Comparison of ENCODE assay signal across 40 cellular contexts in genomic region chr20:21113697-21114096, GRCh38. TPM values are rescaled to one million over a fixed set of nuclear protein-coding genes. Genes with fewer than 3 reads are reported as not detected.
A peak's percentile ranks its signal among the peaks of the same experiment; 100 is the strongest.
DNase-seq lines count a peak whose midpoint lies in the region; ATAC-seq, FAIRE-seq and TF ChIP-seq lines count a peak whose summit lies in the region.
"Had no signal": no experiment of that assay in that cellular context is flagged by ENCODE, and none has a peak within 500 bp of the region (broad histone marks: within the 10 kb centered on the region; RNA-seq: fewer than 3 reads in every experiment).

No MANE protein-coding gene starts in this region.

- H3K9ac ChIP-seq in HepG2 (ENCODE audit: insufficient read depth, low read depth, low read length): no peak overlapping the region
- H3K9ac ChIP-seq in BLaER1: no peak overlapping the region
- H3K9ac ChIP-seq in BLaER1 treated with 17β-estradiol and CSF1 and Interleukin-3, amounts not matched to agents 10 nM and 100 nM: no peak overlapping the region
- H3K9ac ChIP-seq in K562 (ENCODE audit: insufficient read depth in 1 of 2, low read depth in 2 of 2, low read length in 2 of 2): no peak overlapping the region

- TF ChIP-seq POLR2A in HepG2 (IDR thresholded peaks at IDR 0.05; ENCODE audit: insufficient read depth in 1 of 2, low read depth in 2 of 2, low read length in 2 of 2): no peak
- no peak for TF ChIP-seq POLR2A in right lobe of liver (IDR thresholded peaks at IDR 0.05)
- no peak for TF ChIP-seq POLR2A in K562 (conservative IDR thresholded peaks at IDR 0.05)

- H3K27ac ChIP-seq in HepG2 (ENCODE audit: extremely low read length, insufficient read depth, low read length) (no peak overlapping the region), right lobe of liver (no peak overlapping the region), BLaER1 (no peak overlapping the region), K562 (ENCODE audit: extremely low read depth, low read depth, low read length) (no peak overlapping the region), substantia nigra (ENCODE audit: low read depth, low read length, poor library complexity, severe bottlenecking) (no peak overlapping the region)
- H3K27ac ChIP-seq in BLaER1 treated with 17β-estradiol and CSF1 and Interleukin-3, amounts not matched to agents 10 nM and 100 nM: no peak overlapping the region
- H3K27ac ChIP-seq: 22Rv1, A549, C4-2B had no signal

- no peak overlapping the region for H3K4me3 ChIP-seq in HepG2 (replicated peaks in 1 of 3; ENCODE audit: insufficient read depth in 1 of 3, low read depth in 2 of 3, low read length in 3 of 3)
- no peak overlapping the region for H3K4me3 ChIP-seq in right lobe of liver
- H3K4me3 ChIP-seq in BLaER1: no peak overlapping the region
- H3K4me3 ChIP-seq in BLaER1 treated with 17β-estradiol and CSF1 and Interleukin-3, amounts not matched to agents 10 nM and 100 nM: no peak overlapping the region; a peak in 1 of 20 replicates
- no peak overlapping the region for H3K4me3 ChIP-seq in K562
- no peak overlapping the region for H3K4me3 ChIP-seq in H7 (ENCODE audit: insufficient read depth, low read depth, low read length)
- H3K4me3 ChIP-seq: A549 had no signal

- CTCF ChIA-PET in HepG2 (lab: Yijun Ruan, JAX; ENCODE audit: low intra/inter-chr PET ratio, low total read pairs) (no interaction called here), K562 (lab: Yijun Ruan, JAX; ENCODE audit: low intra/inter-chr PET ratio) (no interaction called here)

- TF ChIP-seq EP300 in HepG2 (IDR thresholded peaks at IDR 0.05; ENCODE audit: low read depth in 2 of 2, low read length in 2 of 2): no peak
- TF ChIP-seq EP300 in HepG2 (CRISPR knock-in tag; IDR thresholded peaks at IDR 0.05; ENCODE audit: borderline replicate concordance): no peak
- TF ChIP-seq EP300 in K562 (IDR thresholded peaks at IDR 0.05; ENCODE audit: low read length): no peak

- no peak for DNase-seq in HepG2 (ENCODE audit: low spot score)
- no peak for DNase-seq in right lobe of liver
- no peak for DNase-seq in K562 (ENCODE audit: extremely low read depth in 1 of 4, low spot score in 3 of 4)
- no peak for DNase-seq in posterior cingulate gyrus
- DNase-seq in H7: no peak
- DNase-seq in substantia nigra (lab: John Stamatoyannopoulos, UW): no peak
- DNase-seq: 8988T; ACHN; AML-193; BE2C; C1 segment of cervical spinal cord; Caco-2; Calu3; CD4-positive, alpha-beta memory T cell; CD4-positive, alpha-beta T cell; CD4-positive, CD25-positive, alpha-beta regulatory T cell; CD8-positive, alpha-beta memory T cell; CD8-positive, alpha-beta T cell; COR-L47; DMS 273 treated with DMSO at 0.1 percent for 48 hours; DMS153; DMS53; DMS79; DMS79 treated with DMSO at 0.1 percent for 48 hours; DND-41; EL had no signal

- no peak for ATAC-seq in HepG2
- ATAC-seq in right lobe of liver: no peak
- no peak for ATAC-seq in K562
- ATAC-seq: A549; CD8-positive, alpha-beta T cell had no signal

- H3K9me3 ChIP-seq in HepG2 (ENCODE audit: low read length) (no peaks in the 10 kb centered on the region), right lobe of liver (no peaks in the 10 kb centered on the region), BLaER1 (peaks cover 16% of the 10 kb centered on the region; the same call in 1 of the 2 replicates), K562 (replicated peaks; ENCODE audit: control insufficient read depth, insufficient read depth, low read depth, low read length) (no peaks in the 10 kb centered on the region)
- peaks cover 0 to 21% (median 11%) of the 10 kb centered on the region in 11 experiments; a peak in 12 of 22 replicates for H3K9me3 ChIP-seq in BLaER1 treated with 17β-estradiol and CSF1 and Interleukin-3, amounts not matched to agents 10 nM and 100 nM (replicated peaks in 1 of 11)
- H3K9me3 ChIP-seq: A549, BE2C, Caco-2 had no signal

- POLR2A ChIA-PET in HepG2 (lab: Yijun Ruan, JAX): interaction anchor here (2.4 kb wide), 1 partner anchor 12 kb away, joined by 6 read pairs; the partner anchor contains the start of gene KIZ
- POLR2A ChIA-PET in K562 (lab: Yijun Ruan, JAX): no interaction called here

- H4K20me1 ChIP-seq in HepG2 (ENCODE audit: insufficient read depth, low read length) (no peaks in the 10 kb centered on the region), BLaER1 (no peaks in the 10 kb centered on the region), K562 (replicated peaks; ENCODE audit: control insufficient read depth, insufficient read depth, low read length) (no peaks in the 10 kb centered on the region)
- H4K20me1 ChIP-seq in BLaER1 treated with 17β-estradiol and CSF1 and Interleukin-3, amounts not matched to agents 10 nM and 100 nM: no peaks in the 10 kb centered on the region

- H3K79me2 ChIP-seq in HepG2 (ENCODE audit: insufficient read depth, low read length) (no peaks in the 10 kb centered on the region), K562 (ENCODE audit: control insufficient read depth, insufficient read depth, low read length) (no peaks in the 10 kb centered on the region)

- in situ Hi-C loops in HepG2 (cut with HindIII; ENCODE audit: extremely low pct_ligation_motif_present, low pct_unique_long_range_greater_than_20kb) (no loop called here), K562 (cut with MboI) (no loop called here)

- TF ChIP-seq RAD21 in HepG2 (CRISPR knock-in tag; IDR thresholded peaks at IDR 0.05) (no peak), K562 (CRISPR knock-in tag; conservative IDR thresholded peaks at IDR 0.05 in 1 of 2, IDR thresholded peaks at IDR 0.05 in 1 of 2) (no peak)

- H2AFZ ChIP-seq in HepG2 (ENCODE audit: low read length) (no peak overlapping the region), K562 (ENCODE audit: low read depth, low read length) (no peak overlapping the region)

- 67% methylated on average over 4 of the region's 4 CpGs for WGBS in HepG2 (ENCODE audit: low lambda C conversion rate)
- WGBS in right lobe of liver (ENCODE audit: insufficient coverage, low coverage, low lambda C conversion rate, missing lambda C conversion rate): 72% methylated on average over 4 of the region's 4 CpGs
- 7% methylated on average over 4 of the region's 4 CpGs for WGBS in K562 (ENCODE audit: insufficient coverage, low coverage, missing lambda C conversion rate)

- H3K27me3 ChIP-seq in HepG2 (ENCODE audit: control insufficient read depth in 1 of 2, insufficient read depth in 2 of 2, low read length in 2 of 2): no peaks in the 10 kb centered on the region; a peak in 1 of 5 replicates
- peaks cover 0 to under 1% of the 10 kb centered on the region in 2 donors for H3K27me3 ChIP-seq in right lobe of liver
- peaks cover 5% of the 10 kb centered on the region; the same call in 1 of the 2 replicates for H3K27me3 ChIP-seq in BLaER1
- peaks cover 0 to 6% (median 5%) of the 10 kb centered on the region in 11 experiments; a peak in 16 of 22 replicates for H3K27me3 ChIP-seq in BLaER1 treated with 17β-estradiol and CSF1 and Interleukin-3, amounts not matched to agents 10 nM and 100 nM
- no peaks in the 10 kb centered on the region for H3K27me3 ChIP-seq in K562 (ENCODE audit: control insufficient read depth in 2 of 2, insufficient read depth in 2 of 2, low read length in 2 of 2)
- no peaks in the 10 kb centered on the region for H3K27me3 ChIP-seq in H7 (ENCODE audit: control insufficient read depth, insufficient read depth, low read length)
- H3K27me3 ChIP-seq: BE2C had no signal

- H3K4me2 ChIP-seq in HepG2 (ENCODE audit: low read depth, low read length) (no peak overlapping the region), BLaER1 (peak overlapping the region; percentile 65), K562 (ENCODE audit: insufficient read depth, low read length) (no peak overlapping the region)
- H3K4me2 ChIP-seq in BLaER1 treated with 17β-estradiol and CSF1 and Interleukin-3, amounts not matched to agents 10 nM and 100 nM: peak overlapping the region in 7 of 11 experiments; percentile 31 to 70 (median 58); a peak in 12 of 22 replicates
- H3K4me2 ChIP-seq: A549 had no signal

- H3K36me3 ChIP-seq in HepG2 (replicated peaks in 1 of 2; ENCODE audit: control insufficient read depth in 1 of 2, insufficient read depth in 2 of 2, low read length in 2 of 2) (no peaks in the 10 kb centered on the region), right lobe of liver (no peaks in the 10 kb centered on the region), BLaER1 (no peaks in the 10 kb centered on the region), K562 (ENCODE audit: control insufficient read depth, insufficient read depth, low read length) (no peaks in the 10 kb centered on the region), H7 (replicated peaks; ENCODE audit: control insufficient read depth, insufficient read depth, low read length) (no peaks in the 10 kb centered on the region)
- H3K36me3 ChIP-seq in BLaER1 treated with 17β-estradiol and CSF1 and Interleukin-3, amounts not matched to agents 10 nM and 100 nM: no peaks in the 10 kb centered on the region
- H3K36me3 ChIP-seq: BE2C had no signal

- FAIRE-seq in HepG2 (lab: Jason Lieb, UNC): no peak
- FAIRE-seq in K562 (lab: Jason Lieb, UNC): no peak
- FAIRE-seq: A204.1, D721Med had no signal

- H3K9me1 ChIP-seq in K562 (ENCODE audit: control insufficient read depth, insufficient read depth, low read length): no peaks in the 10 kb centered on the region

- TF ChIP-seq CTCF in HepG2 (CRISPR knock-in tag; IDR thresholded peaks at IDR 0.05) (no peak), right lobe of liver (IDR thresholded peaks at IDR 0.05) (no peak), K562 (IDR thresholded peaks at IDR 0.05 in 2 of 3, conservative IDR thresholded peaks at IDR 0.05 in 1 of 3; ENCODE audit: insufficient read depth in 2 of 3, low read depth in 1 of 3, low read length in 3 of 3) (no peak)

- BruUV-seq in HepG2 (replicated peaks; lab: Mats Ljungman, UMichigan) (no TSS peak), K562 (replicated peaks; lab: Mats Ljungman, UMichigan) (no TSS peak)

- intact Hi-C loops in HepG2 (cut with micrococcal nuclease; ENCODE audit: unreplicated experiment): no loop called here
- intact Hi-C loops in right lobe of liver (cut with DNase I): no loop called here
- intact Hi-C loops in K562 (cut with micrococcal nuclease): no loop called here
- intact Hi-C loops in posterior cingulate gyrus (cut with DNase I): no loop called here

- H3K4me1 ChIP-seq in HepG2 (ENCODE audit: insufficient read depth, low read length): no peaks in the 10 kb centered on the region
- H3K4me1 ChIP-seq in right lobe of liver: no peaks in the 10 kb centered on the region
- peaks cover 20% of the 10 kb centered on the region for H3K4me1 ChIP-seq in BLaER1
- peaks cover 0 to 19% (median 14%) of the 10 kb centered on the region in 10 experiments; a peak in 15 of 20 replicates for H3K4me1 ChIP-seq in BLaER1 treated with 17β-estradiol and CSF1 and Interleukin-3, amounts not matched to agents 10 nM and 100 nM
- no peaks in the 10 kb centered on the region; a peak in 1 of 5 replicates for H3K4me1 ChIP-seq in K562 (replicated peaks in 1 of 2; ENCODE audit: control insufficient read depth in 2 of 2, insufficient read depth in 2 of 2, low read length in 2 of 2)
- H3K4me1 ChIP-seq: A549, BE2C, Caco-2 had no signal

RNA-seq across cellular contexts. Expression of gene LINC00237, which starts 7.5 kb away (rescaled TPM):
- not detected in 2 replicates for total RNA-seq in HepG2 (2016; rRNA removed; fragmentation: Illumina TruSeq; extraction: Trizol)
- total RNA-seq in HepG2 (2016; cell fraction: cytosol; rRNA removed; fragmentation: Illumina TruSeq; extraction: Trizol; ENCODE audit: low read depth): not detected in 2 replicates
- total RNA-seq in HepG2 (2016; cell fraction: insoluble cytoplasmic fraction; rRNA removed; fragmentation: Illumina TruSeq; extraction: Trizol): not detected in 2 replicates
- not detected in 2 replicates for total RNA-seq in HepG2 (2016; cell fraction: membrane; rRNA removed; fragmentation: Illumina TruSeq; extraction: Trizol)
- not detected in 2 replicates for total RNA-seq in HepG2 (2016; cell fraction: nucleus; rRNA removed; fragmentation: Illumina TruSeq; extraction: Trizol)
- polyA plus RNA-seq in HepG2 (2011; rRNA removed): not detected in 2 replicates
- not detected in 2 replicates for polyA plus RNA-seq in HepG2 (2011; cell fraction: cytosol; rRNA removed)
- polyA plus RNA-seq in HepG2 (2011; cell fraction: nucleus; rRNA removed): not detected in 2 replicates
- not detected in 2 replicates for polyA plus RNA-seq in HepG2 (2012)
- not detected in 2 replicates for polyA plus RNA-seq in HepG2 (2016; cell fraction: cytosol; fragmentation: Illumina TruSeq; extraction: Trizol; ENCODE audit: low read depth)
- polyA plus RNA-seq in HepG2 (2016; cell fraction: insoluble cytoplasmic fraction; fragmentation: Illumina TruSeq; extraction: Trizol; ENCODE audit: low read depth): not detected in 2 replicates
- not detected in 2 replicates for polyA plus RNA-seq in HepG2 (2016; cell fraction: membrane; fragmentation: Illumina TruSeq; extraction: Trizol; ENCODE audit: low read depth)
- not detected in 2 replicates for polyA plus RNA-seq in HepG2 (2016; cell fraction: nucleus; fragmentation: Illumina TruSeq; extraction: Trizol; ENCODE audit: insufficient read depth, low read depth)
- not detected in 2 replicates for polyA minus RNA-seq in HepG2 (2011; rRNA and poly(A)+ RNA removed; ENCODE audit: low replicate concordance)
- polyA minus RNA-seq in HepG2 (2011; cell fraction: cytosol; rRNA and poly(A)+ RNA removed): not detected in 2 replicates
- not detected in 2 replicates for polyA minus RNA-seq in HepG2 (2011; cell fraction: nucleus; rRNA and poly(A)+ RNA removed)
- total RNA-seq in right lobe of liver: not detected
- total RNA-seq in K562 (2011; cell fraction: chromatin; rRNA removed; ENCODE audit: low replicate concordance): not detected in 2 replicates
- total RNA-seq in K562 (2011; cell fraction: nucleolus; rRNA removed): not detected in 2 replicates
- not detected in 2 replicates for total RNA-seq in K562 (2011; cell fraction: nucleoplasm; rRNA removed)
- total RNA-seq in K562 (2014; rRNA removed): not detected in 2 replicates
- not detected in 2 replicates for total RNA-seq in K562 (2014; rRNA removed; fragmentation: Illumina TruSeq; extraction: Trizol)
- total RNA-seq in K562 (2015; rRNA removed; fragmentation: Illumina TruSeq; extraction: Trizol): not detected in 2 replicates
- not detected in 2 replicates for total RNA-seq in K562 (2021)
- polyA plus RNA-seq in K562 (2011; rRNA removed): not detected in 2 replicates
- polyA plus RNA-seq in K562 (2011; cell fraction: cytosol; rRNA removed): not detected in 2 replicates
- not detected in 2 replicates for polyA plus RNA-seq in K562 (2011; cell fraction: nucleus; rRNA removed)
- not detected in 2 replicates for polyA plus RNA-seq in K562 (2012)
- not detected in 2 replicates for polyA plus RNA-seq in K562 (2014; fragmentation: Illumina TruSeq; extraction: Trizol)
- not detected for polyA plus RNA-seq in K562 (2014; fragmentation: Nextera tagmentation; extraction: Ambion mirVana)
- not detected in 2 replicates for polyA plus RNA-seq in K562 (2014; rRNA removed)
- not detected in 2 replicates for polyA minus RNA-seq in K562 (2011; rRNA and poly(A)+ RNA removed)
- polyA minus RNA-seq in K562 (2011; cell fraction: cytosol; rRNA and poly(A)+ RNA removed): not detected in 2 replicates
- polyA minus RNA-seq in K562 (2011; cell fraction: nucleus; rRNA and poly(A)+ RNA removed): not detected in 2 replicates
- total RNA-seq in H7 (2014; rRNA removed; shearing (Covaris generic)): 3.7 and 5.4 TPM in 2 replicates
- total RNA-seq: A172; A673; B cell; Calu3; CD4-positive, alpha-beta memory T cell; CD4-positive, alpha-beta T cell; CD4-positive, CD25-positive, alpha-beta regulatory T cell; CD8-positive, alpha-beta memory T cell; CD8-positive, alpha-beta T cell; Daoy; G401 had no signal
- polyA plus RNA-seq: A549; AG04450; BJ; CD4-positive, alpha-beta memory T cell; CD8-positive, alpha-beta memory T cell had no signal

RNA-seq across cellular contexts. Expression of gene KIZ, which starts 12.2 kb away (rescaled TPM):
- total RNA-seq in HepG2 (2016; rRNA removed; fragmentation: Illumina TruSeq; extraction: Trizol) (46.3 and 55.6 TPM in 2 replicates), right lobe of liver (10 to 100 TPM in 1 of 6 experiments, 1 to 10 TPM in 5; 5.1 to 11.5 (median 7.4) TPM), K562 (2014; rRNA removed) (10.8 and 11.0 TPM in 2 replicates), K562 (2014; rRNA removed; fragmentation: Illumina TruSeq; extraction: Trizol) (18.0 and 20.5 TPM in 2 replicates), K562 (2015; rRNA removed; fragmentation: Illumina TruSeq; extraction: Trizol) (9.8 and 11.5 TPM in 2 replicates), K562 (2021) (12.9 and 15.2 TPM in 2 replicates)
- 20.4 and 20.5 TPM in 2 replicates for total RNA-seq in HepG2 (2016; cell fraction: cytosol; rRNA removed; fragmentation: Illumina TruSeq; extraction: Trizol; ENCODE audit: low read depth)
- 48.0 and 57.7 TPM in 2 replicates for total RNA-seq in HepG2 (2016; cell fraction: insoluble cytoplasmic fraction; rRNA removed; fragmentation: Illumina TruSeq; extraction: Trizol)
- total RNA-seq in HepG2 (2016; cell fraction: membrane; rRNA removed; fragmentation: Illumina TruSeq; extraction: Trizol): 22.8 and 24.5 TPM in 2 replicates
- 64.1 and 65.7 TPM in 2 replicates for total RNA-seq in HepG2 (2016; cell fraction: nucleus; rRNA removed; fragmentation: Illumina TruSeq; extraction: Trizol)
- polyA plus RNA-seq in HepG2 (2011; rRNA removed) (77.9 and 114 TPM in 2 replicates), K562 (2011; rRNA removed) (21.1 and 23.1 TPM in 2 replicates), K562 (2014; fragmentation: Illumina TruSeq; extraction: Trizol) (15.1 and 17.6 TPM in 2 replicates), K562 (2014; fragmentation: Nextera tagmentation; extraction: Ambion mirVana) (1 to 10 TPM; 4.9 to 7.5 TPM), K562 (2014; rRNA removed) (11.8 and 13.5 TPM in 2 replicates)
- 33.9 and 39.9 TPM in 2 replicates for polyA plus RNA-seq in HepG2 (2011; cell fraction: cytosol; rRNA removed)
- polyA plus RNA-seq in HepG2 (2011; cell fraction: nucleus; rRNA removed): 223 and 433 TPM in 2 replicates
- 40.7 and 57.0 TPM in 2 replicates for polyA plus RNA-seq in HepG2 (2012)
- polyA plus RNA-seq in HepG2 (2016; cell fraction: cytosol; fragmentation: Illumina TruSeq; extraction: Trizol; ENCODE audit: low read depth): 9.0 and 10.7 TPM in 2 replicates
- polyA plus RNA-seq in HepG2 (2016; cell fraction: insoluble cytoplasmic fraction; fragmentation: Illumina TruSeq; extraction: Trizol; ENCODE audit: low read depth): 48.1 and 51.2 TPM in 2 replicates
- polyA plus RNA-seq in HepG2 (2016; cell fraction: membrane; fragmentation: Illumina TruSeq; extraction: Trizol; ENCODE audit: low read depth): 13.9 and 15.1 TPM in 2 replicates
- 69.5 and 81.6 TPM in 2 replicates for polyA plus RNA-seq in HepG2 (2016; cell fraction: nucleus; fragmentation: Illumina TruSeq; extraction: Trizol; ENCODE audit: insufficient read depth, low read depth)
- polyA minus RNA-seq in HepG2 (2011; rRNA and poly(A)+ RNA removed; ENCODE audit: low replicate concordance): 4.7 and 26.3 TPM in 2 replicates
- polyA minus RNA-seq in HepG2 (2011; cell fraction: cytosol; rRNA and poly(A)+ RNA removed): 28.5 and 33.0 TPM in 2 replicates
- 210 and 232 TPM in 2 replicates for polyA minus RNA-seq in HepG2 (2011; cell fraction: nucleus; rRNA and poly(A)+ RNA removed)
- 22.9 and 121 TPM in 2 replicates for total RNA-seq in K562 (2011; cell fraction: chromatin; rRNA removed; ENCODE audit: low replicate concordance)
- total RNA-seq in K562 (2011; cell fraction: nucleolus; rRNA removed): 11.3 and 17.6 TPM in 2 replicates
- total RNA-seq in K562 (2011; cell fraction: nucleoplasm; rRNA removed): 26.5 and 27.9 TPM in 2 replicates
- polyA plus RNA-seq in K562 (2011; cell fraction: cytosol; rRNA removed): 4.2 and 9.7 TPM in 2 replicates
- 43.5 and 52.7 TPM in 2 replicates for polyA plus RNA-seq in K562 (2011; cell fraction: nucleus; rRNA removed)
- polyA plus RNA-seq in K562 (2012): 8.4 and 20.1 TPM in 2 replicates
- 21.2 and 30.6 TPM in 2 replicates for polyA minus RNA-seq in K562 (2011; rRNA and poly(A)+ RNA removed)
- polyA minus RNA-seq in K562 (2011; cell fraction: cytosol; rRNA and poly(A)+ RNA removed): 5.9 and 7.6 TPM in 2 replicates
- 10.2 and 26.7 TPM in 2 replicates for polyA minus RNA-seq in K562 (2011; cell fraction: nucleus; rRNA and poly(A)+ RNA removed)
- total RNA-seq in H7 (2014; rRNA removed; shearing (Covaris generic)): 18.0 and 39.6 TPM in 2 replicates

Comparison
In these comparisons a context has a peak if more than half of its experiments do, and no peak if none do; other contexts are left out.
1. H3K4me2 ChIP-seq: peak in BLaER1 (single experiment) and BLaER1 treated with 17β-estradiol and CSF1 and Interleukin-3, amounts not matched to agents 10 nM and 100 nM (7 of 11); none in HepG2 (single experiment) and K562 (single experiment).
2. Of the 241 proteins assayed by ChIP-seq in both HepG2 and K562: peak only in HepG2: MNT; only in K562: none; in both: none; in neither: 240.